20 cellular contexts compared by ENCODE assay signal in the genomic region with DNA sequence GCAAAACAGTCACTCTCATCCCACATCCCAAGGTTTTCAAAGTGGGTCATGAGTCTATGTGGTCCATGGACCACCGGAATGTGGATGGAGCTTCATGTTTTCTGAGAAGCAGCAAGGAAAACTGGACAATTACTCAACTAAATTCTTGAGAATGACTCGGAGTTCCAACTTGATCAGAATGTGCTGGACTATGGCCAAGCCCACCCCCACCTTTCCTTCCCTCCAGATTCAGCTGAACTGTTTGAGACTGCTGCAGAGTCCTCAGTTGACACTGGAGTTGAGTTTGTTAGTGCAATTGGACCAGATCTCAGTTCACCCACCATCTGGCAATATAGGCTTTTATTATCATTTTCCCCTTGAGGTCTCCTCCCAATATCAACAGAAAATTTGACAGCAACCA. TPM values are rescaled to one million over a fixed set of nuclear protein-coding genes. Genes with fewer than 3 reads are reported as not detected.
DNase-seq lines count a peak whose midpoint lies in the region; ATAC-seq and TF ChIP-seq lines count a peak whose summit lies in the region.
"Had no signal": no experiment of that assay in that cellular context is flagged by ENCODE, and none has a peak within 500 bp of the region (broad histone marks: within the 10 kb centered on the region; RNA-seq: fewer than 3 reads in every experiment).

No MANE protein-coding gene starts in this region.

- H3K27me3 ChIP-seq in adipocyte (replicated peaks; ENCODE audit: control insufficient read depth, insufficient read depth, low read length): peaks cover 2% of the 10 kb centered on the region
- H3K27me3 ChIP-seq in endodermal cell (ENCODE audit: control insufficient read depth, insufficient read depth, low read length, poor library complexity, severe bottlenecking): no peaks in the 10 kb centered on the region

- H3K4me3 Mint-ChIP-seq in endodermal cell: no peak overlapping the region
- H3K4me3 Mint-ChIP-seq: activated naive CD4-positive, alpha-beta T cell treated with anti-CD3 and anti-CD28 coated beads, Interleukin-2, amount 50 U/mL, for 24 hours; central memory CD8-positive, alpha-beta T cell; stimulated activated naive CD8-positive, alpha-beta T cell treated with anti-CD3 and anti-CD28 coated beads, Interleukin-15, amount 100 ng/mL, for 72 hours had no signal

- no peak for TF ChIP-seq CTCF in fibroblast of the aortic adventitia (IDR thresholded peaks at IDR 0.05; ENCODE audit: insufficient read depth, low read length)
- TF ChIP-seq CTCF in endodermal cell (conservative IDR thresholded peaks at IDR 0.05): no peak

- peaks cover 13% of the 10 kb centered on the region for H3K9me3 Mint-ChIP-seq in endodermal cell
- H3K9me3 Mint-ChIP-seq: central memory CD8-positive, alpha-beta T cell had no signal

- H3K9ac ChIP-seq in adipocyte (ENCODE audit: low read length): no peak overlapping the region
- H3K9ac ChIP-seq in endodermal cell (ENCODE audit: extremely low read depth, low read length, poor library complexity, severe bottlenecking): no peak overlapping the region
- H3K9ac ChIP-seq: parathyroid adenoma had no signal

- in situ Hi-C loops in Caki2 (cut with HindIII; ENCODE audit: low pct_unique_long_range_greater_than_20kb, low sequenced_read_pairs): no loop called here

- DNase-seq in Caki2 (ENCODE audit: low read depth) (peak; percentile 27), adipocyte (ENCODE audit: low read depth) (peak; percentile 38), fibroblast of the aortic adventitia (ENCODE audit: low read depth) (peak; percentile 94), non-pigmented ciliary epithelial cell (ENCODE audit: low read depth) (peak; percentile 86), endodermal cell (no peak)
- DNase-seq in stimulated activated CD4-positive, alpha-beta T cell treated with anti-CD3 and anti-CD28 coated beads, Interleukin-4, amount 100 ng/mL, for 1 hour: no peak
- DNase-seq: activated CD4-positive, alpha-beta T cell treated with anti-CD3 and anti-CD28 coated beads for 4 hours; AML-193; hippocampal formation; Kasumi-1; NCI-H146; NCI-H446; stimulated activated CD4-positive, alpha-beta T cell treated with anti-CD3 and anti-CD28 coated beads, Interleukin-12 subunit alpha, Interleukin-12 subunit beta, amount 100 ng/mL, for 4 hours; stimulated activated naive CD8-positive, alpha-beta T cell treated with anti-CD3 and anti-CD28 coated beads, Interleukin-15, amount 100 ng/mL, for 72 hours had no signal

- WGBS in endodermal cell (ENCODE audit: insufficient coverage in 1 of 2, insufficient read length in 1 of 2), 2 experiments: 90 to 99% methylated on average over 2 of the region's 2 CpGs

- H3K4me3 ChIP-seq in adipocyte (ENCODE audit: low read length) (peak overlapping the region; percentile 9), fibroblast of the aortic adventitia (ENCODE audit: low read depth, low read length) (no peak overlapping the region), endodermal cell (ENCODE audit: low read length) (no peak overlapping the region)
- H3K4me3 ChIP-seq: SK-N-MC had no signal

- no peaks in the 10 kb centered on the region for H3K36me3 Mint-ChIP-seq in endodermal cell (ENCODE audit: low read depth)
- H3K36me3 Mint-ChIP-seq: activated naive CD4-positive, alpha-beta T cell treated with anti-CD3 and anti-CD28 coated beads, Interleukin-2, amount 50 U/mL, for 24 hours had no signal

- H3K4me1 ChIP-seq in adipocyte (ENCODE audit: control insufficient read depth, insufficient read depth, low read length) (peaks cover 37% of the 10 kb centered on the region), endodermal cell (ENCODE audit: control insufficient read depth, insufficient read depth, low read length) (peaks cover 6% of the 10 kb centered on the region)

- H3K4me1 Mint-ChIP-seq in endodermal cell: peaks cover 15% of the 10 kb centered on the region
- H3K4me1 Mint-ChIP-seq: activated naive CD4-positive, alpha-beta T cell treated with anti-CD3 and anti-CD28 coated beads, Interleukin-2, amount 50 U/mL, for 24 hours; central memory CD8-positive, alpha-beta T cell; stimulated activated naive CD8-positive, alpha-beta T cell treated with anti-CD3 and anti-CD28 coated beads, Interleukin-15, amount 100 ng/mL, for 72 hours had no signal

- ATAC-seq in HG03280 (IDR thresholded peaks at IDR 0.05; ENCODE audit: unreplicated experiment) (no peak), HG03135 (IDR thresholded peaks at IDR 0.05; ENCODE audit: unreplicated experiment) (no peak)
- ATAC-seq: stimulated activated naive CD8-positive, alpha-beta T cell treated with anti-CD3 and anti-CD28 coated beads, Interleukin-15, amount 100 ng/mL, for 72 hours had no signal

- H3K36me3 ChIP-seq in adipocyte (ENCODE audit: control insufficient read depth, insufficient read depth, low read length, severe bottlenecking): no peaks in the 10 kb centered on the region
- no peaks in the 10 kb centered on the region for H3K36me3 ChIP-seq in endodermal cell (ENCODE audit: control insufficient read depth, insufficient read depth, low read length)

- no peak overlapping the region for H3K27ac Mint-ChIP-seq in endodermal cell
- H3K27ac Mint-ChIP-seq: activated naive CD4-positive, alpha-beta T cell treated with anti-CD3 and anti-CD28 coated beads, Interleukin-2, amount 50 U/mL, for 24 hours had no signal

- H3K27ac ChIP-seq in endodermal cell (ENCODE audit: low read depth, low read length): no peak overlapping the region
- H3K27ac ChIP-seq: parathyroid adenoma, SK-N-MC had no signal

- H3K27me3 Mint-ChIP-seq in endodermal cell (ENCODE audit: insufficient read depth): peaks cover 5% of the 10 kb centered on the region

- H3K9me3 ChIP-seq in adipocyte (ENCODE audit: control insufficient read depth, low read length): no peaks in the 10 kb centered on the region
- H3K9me3 ChIP-seq in endodermal cell (ENCODE audit: control insufficient read depth, low read length): peaks cover 9% of the 10 kb centered on the region

RNA-seq across cellular contexts. Expression of gene COL4A4, which starts 9.0 kb away (rescaled TPM):
- 3.3 and 6.3 TPM in 2 replicates for total RNA-seq in Caki2 (2014; rRNA removed; shearing (Covaris generic); ENCODE audit: low replicate concordance)
- total RNA-seq in fibroblast of the aortic adventitia (ENCODE audit: low replicate concordance) (1.1 and 2.6 TPM in 2 replicates), endodermal cell (1 to 10 TPM; 2.2 to 2.9 TPM)
- polyA plus RNA-seq in endodermal cell (2013, experiment 1 of 2): 0.18 TPM
- polyA plus RNA-seq in endodermal cell (2013, experiment 2 of 2): 0.29 TPM

RNA-seq across cellular contexts. Expression of gene COL4A3, which starts 9.4 kb away (rescaled TPM):
- 3.4 and 3.9 TPM in 2 replicates for total RNA-seq in Caki2 (2014; rRNA removed; shearing (Covaris generic); ENCODE audit: low replicate concordance)
- total RNA-seq in fibroblast of the aortic adventitia (ENCODE audit: low replicate concordance) (0.08 and 1.3 TPM in 2 replicates), endodermal cell (1 to 10 TPM; 1.7 to 2.4 TPM)
- polyA plus RNA-seq in endodermal cell (2013, experiment 1 of 2): 0.71 TPM
- 0.33 TPM for polyA plus RNA-seq in endodermal cell (2013, experiment 2 of 2)

Comparison
In these comparisons a context has a peak if more than half of its experiments do, and no peak if none do; other contexts are left out.
1. DNase-seq: peak in Caki2 (single experiment), adipocyte (single experiment), fibroblast of the aortic adventitia (single experiment) and non-pigmented ciliary epithelial cell (single experiment); none in endodermal cell (single experiment) and stimulated activated CD4-positive, alpha-beta T cell treated with anti-CD3 and anti-CD28 coated beads, Interleukin-4, amount 100 ng/mL, for 1 hour (single experiment).